ENCODE assay signal across 28 cellular contexts in genomic region chr11:57935402-57936049, GRCh38.
"Had no signal": no experiment of that assay in that cellular context is flagged by ENCODE, and none has a peak within 500 bp of the region (broad histone marks: within the 10 kb centered on the region; RNA-seq: fewer than 3 reads in every experiment).

No MANE protein-coding gene starts in this region.

- H3K9ac ChIP-seq: SK-N-SH had no signal

- H3K4me2 ChIP-seq: SK-N-SH had no signal

- H3K4me3 ChIP-seq: ascending aorta, body of pancreas, SJCRH30 had no signal

- H3K4me1 ChIP-seq: ascending aorta, SJCRH30 had no signal

- H3K36me3 ChIP-seq: ascending aorta, SJCRH30 had no signal

- ATAC-seq: activated naive CD4-positive, alpha-beta T cell treated with anti-CD3 and anti-CD28 coated beads, Interleukin-2, amount 50 U/mL, for 72 hours; activated naive CD8-positive, alpha-beta T cell treated with anti-CD3 and anti-CD28 coated beads, Interleukin-2, amount 50 U/mL, for 24 hours; activated T-cell treated with anti-CD3 and anti-CD28 coated beads, Interleukin-2, amount 50 U/mL, for 4 hours; body of pancreas; Panc1 had no signal

- H3K27ac ChIP-seq: ascending aorta, SJCRH30 had no signal

- H3K9me3 ChIP-seq: ascending aorta, body of pancreas, SJCRH30, SK-N-SH had no signal

- FAIRE-seq: bronchial epithelial cell had no signal

- H3K27me3 ChIP-seq: ascending aorta, body of pancreas had no signal

- DNase-seq: activated B cell treated with CpG ODN at 0.5 μM for 24 hours; activated CD4-positive, alpha-beta T cell treated with anti-CD3 and anti-CD28 coated beads for 1 hour; activated CD4-positive, alpha-beta T cell treated with anti-CD3 and anti-CD28 coated beads, Interleukin-2, amount 10 ng/mL, durations not matched to agents 24 days and 14 days; activated CD4-positive, alpha-beta T cell treated with anti-CD3 and anti-CD28 coated beads, Interleukin-2, amount 50 U/mL, for 48 hours; activated CD8-positive, alpha-beta memory T cell treated with anti-CD3 and anti-CD28 coated beads for 24 hours; activated effector memory CD4-positive, alpha-beta T cell treated with anti-CD3 and anti-CD28 coated beads, Interleukin-2, amount 50 U/mL, for 16 hours; activated naive CD4-positive, alpha-beta T cell treated with Interleukin-2 at 50 U/mL for 16 hours; activated naive CD8-positive, alpha-beta T cell treated with anti-CD3 and anti-CD28 coated beads, Interleukin-2, amount 50 U/mL, for 24 hours; activated T-cell treated with anti-CD3 and anti-CD28 coated beads, Interleukin-2, amount 50 U/mL, for 4 hours; amniotic stem cell; body of pancreas; NCI-H1092; NCI-H1436; NCI-H1694 treated with DMSO at 0.1 percent for 48 hours; NCI-H2029 treated with DMSO at 0.1 percent for 48 hours; NCI-H345; NCI-H510A; NCI-H526 treated with DMSO at 0.1 percent for 48 hours; NCI-H82; Right ventricle myocardium superior; RPMI8226; SJCRH30; SK-N-SH; T-helper 1 cell had no signal
